In the genomic region with DNA sequence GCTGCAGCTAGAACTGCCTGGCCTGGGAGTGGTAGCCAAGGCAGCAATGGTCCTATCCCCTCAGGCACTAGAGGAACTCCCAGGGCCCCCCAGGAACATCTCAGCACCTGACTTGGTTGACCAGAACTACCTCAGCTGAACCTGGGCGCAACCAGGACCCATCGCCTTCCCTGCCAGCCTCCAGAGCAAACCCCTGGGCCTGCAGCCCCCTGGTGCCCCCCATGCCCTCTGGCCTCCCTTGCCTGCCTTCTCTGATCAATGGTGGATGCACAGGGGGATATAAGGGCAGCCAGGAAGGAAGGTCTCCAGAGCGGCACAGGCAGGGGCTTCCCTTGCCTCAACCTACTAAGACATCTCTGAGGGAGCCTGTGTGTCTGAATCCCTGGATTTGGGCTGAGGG, we compare ENCODE assay signal across 22 cellular contexts. TPM values are rescaled to one million over a fixed set of nuclear protein-coding genes. Genes with fewer than 3 reads are reported as not detected.
DNase-seq lines count a peak whose midpoint lies in the region; ATAC-seq and TF ChIP-seq lines count a peak whose summit lies in the region.
"Had no signal": no experiment of that assay in that cellular context is flagged by ENCODE, and none has a peak within 500 bp of the region (broad histone marks: within the 10 kb centered on the region; RNA-seq: fewer than 3 reads in every experiment).

No MANE protein-coding gene starts in this region.

- no peak overlapping the region for H3K4me2 ChIP-seq in osteoblast (ENCODE audit: insufficient read depth, low read length)
- H3K4me2 ChIP-seq: A549 had no signal

- 91% methylated on average over 3 of the region's 3 CpGs for WGBS in right cardiac atrium
- WGBS in heart left ventricle, 4 donors = 83 to 95% (median 92%) methylated on average over 1 to 3 of the region's 3 CpGs

- H3K9me3 ChIP-seq in right cardiac atrium (ENCODE audit: control insufficient read depth, low read length) = no peaks in the 10 kb centered on the region
- H3K9me3 ChIP-seq in heart left ventricle = no peaks in the 10 kb centered on the region
- H3K9me3 ChIP-seq in osteoblast (ENCODE audit: low read depth, low read length) = no peaks in the 10 kb centered on the region
- H3K9me3 ChIP-seq: A549, BE2C had no signal

- H2AFZ ChIP-seq in osteoblast (ENCODE audit: low read length) = no peak overlapping the region

- TF ChIP-seq POLR2A in heart left ventricle (IDR thresholded peaks at IDR 0.05) = no peak

- no peaks in the 10 kb centered on the region for H3K4me1 ChIP-seq in right cardiac atrium (ENCODE audit: control insufficient read depth, insufficient read depth, low read length)
- H3K4me1 ChIP-seq in heart left ventricle = no peaks in the 10 kb centered on the region
- no peaks in the 10 kb centered on the region for H3K4me1 ChIP-seq in osteoblast (ENCODE audit: insufficient read depth, low read length)
- H3K4me1 ChIP-seq: A549, BE2C had no signal

- H3K9me3 Mint-ChIP-seq in chondrocyte (ENCODE audit: low read depth) = no peaks in the 10 kb centered on the region
- H3K9me3 Mint-ChIP-seq: CD14-positive monocyte; CD4-positive, alpha-beta T cell; CD8-positive, alpha-beta memory T cell had no signal

- H3K4me3 ChIP-seq in right cardiac atrium (ENCODE audit: low read length) = no peak overlapping the region
- no peak overlapping the region for H3K4me3 ChIP-seq in heart left ventricle
- H3K4me3 ChIP-seq in osteoblast (ENCODE audit: insufficient read depth, low read length) = no peak overlapping the region
- H3K4me3 ChIP-seq: A549, GM12878 had no signal

- H4K20me1 ChIP-seq in osteoblast (ENCODE audit: insufficient read depth, low read length) = no peaks in the 10 kb centered on the region

- H3K27me3 ChIP-seq in right cardiac atrium (ENCODE audit: control insufficient read depth, insufficient read depth) (no peaks in the 10 kb centered on the region), heart left ventricle (peaks cover 0 to 8% (median 0%) of the 10 kb centered on the region in 9 donors), osteoblast (ENCODE audit: insufficient read depth, low read length) (peaks cover 19% of the 10 kb centered on the region)
- H3K27me3 ChIP-seq: BE2C had no signal

- no peaks in the 10 kb centered on the region for H3K4me1 Mint-ChIP-seq in chondrocyte (ENCODE audit: low read depth)
- H3K4me1 Mint-ChIP-seq: CD8-positive, alpha-beta memory T cell had no signal

- no peak for DNase-seq in right cardiac atrium
- no peak for DNase-seq in heart left ventricle
- peak; percentile 55 for DNase-seq in chondrocyte (ENCODE audit: low spot score)
- peak; percentile 56 for DNase-seq in osteoblast (ENCODE audit: insufficient read length, low spot score, missing footprints)
- no peak for DNase-seq in hepatic stellate cell (ENCODE audit: low spot score)
- DNase-seq in C1 segment of cervical spinal cord (lab: John Stamatoyannopoulos, UW) = no peak
- DNase-seq: 8988T; ACHN; AML-193; BE2C; CD4-positive, alpha-beta T cell; CD8-positive, alpha-beta memory T cell; DMS 273 treated with DMSO at 0.1 percent for 48 hours; DMS79; EL; GDM1; GOT3; HCEC 1CT had no signal

- H3K79me2 ChIP-seq in osteoblast (ENCODE audit: insufficient read depth, low read length) = no peaks in the 10 kb centered on the region

- intact Hi-C loops in right cardiac atrium (cut with DNase I) (no loop called here), heart left ventricle (cut with DNase I) (no loop called here)

- no peak overlapping the region for H3K4me3 Mint-ChIP-seq in chondrocyte (ENCODE audit: unreplicated experiment)
- H3K4me3 Mint-ChIP-seq: CD14-positive monocyte; CD4-positive, alpha-beta T cell; CD8-positive, alpha-beta memory T cell had no signal

- H3K27ac Mint-ChIP-seq in chondrocyte (ENCODE audit: unreplicated experiment) = no peak overlapping the region
- H3K27ac Mint-ChIP-seq: CD14-positive monocyte; CD4-positive, alpha-beta T cell; CD8-positive, alpha-beta memory T cell had no signal

- H3K36me3 ChIP-seq in heart left ventricle (no peaks in the 10 kb centered on the region), osteoblast (ENCODE audit: insufficient read depth, low read length) (no peaks in the 10 kb centered on the region)
- H3K36me3 ChIP-seq: BE2C had no signal

- ATAC-seq in right cardiac atrium (peak; percentile 19 to 30), heart left ventricle (no peak), GM18870 (IDR thresholded peaks at IDR 0.05; ENCODE audit: unreplicated experiment) (no peak)
- ATAC-seq: A549, GM12878 had no signal

- TF ChIP-seq CTCF in heart left ventricle (IDR thresholded peaks at IDR 0.05) = no peak
- TF ChIP-seq CTCF in chondrocyte (IDR thresholded peaks at IDR 0.05) = no peak
- no peak for TF ChIP-seq CTCF in osteoblast (IDR thresholded peaks at IDR 0.05; ENCODE audit: extremely low read depth, low read depth, low read length)

- H3K27ac ChIP-seq in right cardiac atrium (ENCODE audit: low read length) (no peak overlapping the region), heart left ventricle (no peak overlapping the region), osteoblast (ENCODE audit: low read depth, low read length) (no peak overlapping the region)
- H3K27ac ChIP-seq: A549 had no signal

- no peaks in the 10 kb centered on the region for H3K36me3 Mint-ChIP-seq in chondrocyte (ENCODE audit: low read depth)
- H3K36me3 Mint-ChIP-seq: CD14-positive monocyte; CD8-positive, alpha-beta memory T cell had no signal

- peaks cover 25% of the 10 kb centered on the region for H3K27me3 Mint-ChIP-seq in chondrocyte (ENCODE audit: low read depth)

RNA-seq across cellular contexts. Expression of a gene that starts 13.5 kb away (rescaled TPM):
- total RNA-seq in right cardiac atrium (not detected), heart left ventricle (not detected), chondrocyte (not detected in 3 replicates), osteoblast (not detected in 2 replicates)
- polyA plus RNA-seq in right cardiac atrium (not detected), heart left ventricle (not detected)
- total RNA-seq: CD4-positive, alpha-beta T cell; CD8-positive, alpha-beta memory T cell; GM12878 had no signal
- polyA plus RNA-seq: A549; CD14-positive monocyte; CD8-positive, alpha-beta memory T cell; GM12878 had no signal

RNA-seq across cellular contexts. Expression of a gene that starts 42.0 kb away (rescaled TPM):
- total RNA-seq in right cardiac atrium (not detected), heart left ventricle (not detected), chondrocyte (not detected in 3 replicates), osteoblast (not detected in 2 replicates)
- polyA plus RNA-seq in right cardiac atrium (not detected), heart left ventricle (not detected)
- total RNA-seq: CD4-positive, alpha-beta T cell; CD8-positive, alpha-beta memory T cell had no signal
- polyA plus RNA-seq: A549; CD14-positive monocyte; CD8-positive, alpha-beta memory T cell had no signal

RNA-seq across cellular contexts. Expression of a gene that starts 43.3 kb away (rescaled TPM):
- total RNA-seq in right cardiac atrium (10 to 100 TPM in 1 of 4 donors, 1 to 10 TPM in 3; 6.5 to 12.5 (median 7.4) TPM), heart left ventricle (10 to 100 TPM in 5 of 9 donors, 1 to 10 TPM in 4; 6.0 to 26.7 (median 10.1) TPM), chondrocyte (16.6 to 18.6 TPM (median 17.7 TPM) in 3 replicates), osteoblast (6.2 and 7.4 TPM in 2 replicates)
- polyA plus RNA-seq in right cardiac atrium (7.8 TPM), heart left ventricle (10 to 100 TPM in 1 of 2 donors, 1 to 10 TPM in 1; 8.1 to 33.3 TPM)

RNA-seq across cellular contexts. Expression of a gene that starts 57.1 kb away (rescaled TPM):
- total RNA-seq in right cardiac atrium (under 1 TPM in 1 of 4 donors, not detected in 3; 0.20 TPM), heart left ventricle (1 to 10 TPM in 8 of 9 donors, under 1 TPM in 1; 0.61 to 7.9 (median 1.4) TPM), chondrocyte (0.12 TPM in 1 of 3 replicates, not detected in the others), osteoblast (not detected in 2 replicates)
- polyA plus RNA-seq in right cardiac atrium (0.14 TPM), heart left ventricle (1 to 10 TPM in 1 of 2 donors, under 1 TPM in 1; 0.76 to 4.3 TPM)

Comparison
In these comparisons a context has a peak if more than half of its experiments do, and no peak if none do; other contexts are left out.
1. ATAC-seq: peak in right cardiac atrium (2 of 2); none in heart left ventricle (0 of 4) and GM18870 (single experiment).
2. DNase-seq: peak in chondrocyte (single experiment) and osteoblast (single experiment); none in right cardiac atrium (0 of 3), heart left ventricle (0 of 5), hepatic stellate cell (single experiment) and C1 segment of cervical spinal cord (0 of 14).